1 cellular context compared by ENCODE assay signal in the genomic region with DNA sequence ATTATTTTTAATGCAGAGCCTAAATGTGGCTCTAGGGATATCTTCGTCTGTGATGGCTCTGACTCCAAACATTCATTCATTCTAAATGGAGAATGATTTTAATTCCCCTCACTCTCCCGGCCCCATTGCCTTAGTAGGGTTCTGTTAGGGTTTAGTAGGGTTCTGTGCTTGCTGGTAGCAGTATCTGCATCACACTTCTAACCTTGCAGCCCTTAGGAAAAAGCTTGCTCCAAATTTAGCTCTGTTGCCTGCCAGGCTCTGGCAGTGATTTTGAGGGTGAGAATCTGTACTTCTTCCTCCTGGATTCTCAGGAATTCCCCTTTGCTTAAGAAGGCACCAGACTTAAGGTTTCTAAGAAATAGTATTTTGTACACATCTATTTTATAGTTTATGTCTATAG.
TF ChIP-seq lines count a peak whose summit lies in the region.

No MANE protein-coding gene starts in this region.

TF ChIP-seq in GM23338, 12 proteins besides CTCF, POLR2A, EP300 and RAD21:
- TF ChIP-seq STAT1 (IDR thresholded peaks at IDR 0.05; ENCODE audit: unreplicated experiment) (no peak), JUNB (IDR thresholded peaks at IDR 0.05; ENCODE audit: unreplicated experiment) (no peak), EZH2phosphoT487 (IDR thresholded peaks at IDR 0.05; ENCODE audit: unreplicated experiment) (no peak), EZH2 (IDR thresholded peaks at IDR 0.05; ENCODE audit: low read depth, unreplicated experiment) (no peak), NANOG (IDR thresholded peaks at IDR 0.05; ENCODE audit: borderline replicate concordance) (no peak), CREB1 (CRISPR knock-in tag; IDR thresholded peaks at IDR 0.05; ENCODE audit: low read depth) (no peak), ZNF114 (CRISPR knock-in tag; IDR thresholded peaks at IDR 0.05) (no peak), POLR2AphosphoS5 (IDR thresholded peaks at IDR 0.05; ENCODE audit: low read depth) (no peak), ZNF331 (CRISPR knock-in tag; IDR thresholded peaks at IDR 0.05; ENCODE audit: low read depth) (no peak)
- TF ChIP-seq, protein P1, sequence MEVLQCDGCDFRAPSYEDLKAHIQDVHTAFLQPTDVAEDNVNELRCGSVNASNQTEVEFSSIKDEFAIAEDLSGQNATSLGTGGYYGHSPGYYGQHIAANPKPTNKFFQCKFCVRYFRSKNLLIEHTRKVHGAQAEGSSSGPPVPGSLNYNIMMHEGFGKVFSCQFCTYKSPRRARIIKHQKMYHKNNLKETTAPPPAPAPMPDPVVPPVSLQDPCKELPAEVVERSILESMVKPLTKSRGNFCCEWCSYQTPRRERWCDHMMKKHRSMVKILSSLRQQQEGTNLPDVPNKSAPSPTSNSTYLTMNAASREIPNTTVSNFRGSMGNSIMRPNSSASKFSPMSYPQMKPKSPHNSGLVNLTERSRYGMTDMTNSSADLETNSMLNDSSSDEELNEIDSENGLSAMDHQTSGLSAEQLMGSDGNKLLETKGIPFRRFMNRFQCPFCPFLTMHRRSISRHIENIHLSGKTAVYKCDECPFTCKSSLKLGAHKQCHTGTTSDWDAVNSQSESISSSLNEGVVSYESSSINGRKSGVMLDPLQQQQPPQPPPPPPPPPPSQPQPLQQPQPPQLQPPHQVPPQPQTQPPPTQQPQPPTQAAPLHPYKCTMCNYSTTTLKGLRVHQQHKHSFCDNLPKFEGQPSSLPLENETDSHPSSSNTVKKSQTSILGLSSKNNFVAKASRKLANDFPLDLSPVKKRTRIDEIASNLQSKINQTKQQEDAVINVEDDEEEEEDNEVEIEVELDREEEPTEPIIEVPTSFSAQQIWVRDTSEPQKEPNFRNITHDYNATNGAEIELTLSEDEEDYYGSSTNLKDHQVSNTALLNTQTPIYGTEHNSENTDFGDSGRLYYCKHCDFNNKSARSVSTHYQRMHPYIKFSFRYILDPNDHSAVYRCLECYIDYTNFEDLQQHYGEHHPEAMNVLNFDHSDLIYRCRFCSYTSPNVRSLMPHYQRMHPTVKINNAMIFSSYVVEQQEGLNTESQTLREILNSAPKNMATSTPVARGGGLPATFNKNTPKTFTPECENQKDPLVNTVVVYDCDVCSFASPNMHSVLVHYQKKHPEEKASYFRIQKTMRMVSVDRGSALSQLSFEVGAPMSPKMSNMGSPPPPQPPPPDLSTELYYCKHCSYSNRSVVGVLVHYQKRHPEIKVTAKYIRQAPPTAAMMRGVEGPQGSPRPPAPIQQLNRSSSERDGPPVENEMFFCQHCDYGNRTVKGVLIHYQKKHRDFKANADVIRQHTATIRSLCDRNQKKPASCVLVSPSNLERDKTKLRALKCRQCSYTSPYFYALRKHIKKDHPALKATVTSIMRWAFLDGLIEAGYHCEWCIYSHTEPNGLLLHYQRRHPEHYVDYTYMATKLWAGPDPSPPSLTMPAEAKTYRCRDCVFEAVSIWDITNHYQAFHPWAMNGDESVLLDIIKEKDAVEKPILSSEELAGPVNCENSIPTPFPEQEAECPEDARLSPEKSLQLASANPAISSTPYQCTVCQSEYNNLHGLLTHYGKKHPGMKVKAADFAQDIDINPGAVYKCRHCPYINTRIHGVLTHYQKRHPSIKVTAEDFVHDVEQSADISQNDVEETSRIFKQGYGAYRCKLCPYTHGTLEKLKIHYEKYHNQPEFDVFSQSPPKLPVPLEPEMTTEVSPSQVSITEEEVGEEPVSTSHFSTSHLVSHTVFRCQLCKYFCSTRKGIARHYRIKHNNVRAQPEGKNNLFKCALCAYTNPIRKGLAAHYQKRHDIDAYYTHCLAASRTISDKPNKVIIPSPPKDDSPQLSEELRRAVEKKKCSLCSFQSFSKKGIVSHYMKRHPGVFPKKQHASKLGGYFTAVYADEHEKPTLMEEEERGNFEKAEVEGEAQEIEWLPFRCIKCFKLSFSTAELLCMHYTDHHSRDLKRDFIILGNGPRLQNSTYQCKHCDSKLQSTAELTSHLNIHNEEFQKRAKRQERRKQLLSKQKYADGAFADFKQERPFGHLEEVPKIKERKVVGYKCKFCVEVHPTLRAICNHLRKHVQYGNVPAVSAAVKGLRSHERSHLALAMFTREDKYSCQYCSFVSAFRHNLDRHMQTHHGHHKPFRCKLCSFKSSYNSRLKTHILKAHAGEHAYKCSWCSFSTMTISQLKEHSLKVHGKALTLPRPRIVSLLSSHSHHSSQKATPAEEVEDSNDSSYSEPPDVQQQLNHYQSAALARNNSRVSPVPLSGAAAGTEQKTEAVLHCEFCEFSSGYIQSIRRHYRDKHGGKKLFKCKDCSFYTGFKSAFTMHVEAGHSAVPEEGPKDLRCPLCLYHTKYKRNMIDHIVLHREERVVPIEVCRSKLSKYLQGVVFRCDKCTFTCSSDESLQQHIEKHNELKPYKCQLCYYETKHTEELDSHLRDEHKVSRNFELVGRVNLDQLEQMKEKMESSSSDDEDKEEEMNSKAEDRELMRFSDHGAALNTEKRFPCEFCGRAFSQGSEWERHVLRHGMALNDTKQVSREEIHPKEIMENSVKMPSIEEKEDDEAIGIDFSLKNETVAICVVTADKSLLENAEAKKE (CRISPR knock-in tag; IDR thresholded peaks at IDR 0.05) = no peak
- TF ChIP-seq, protein P2, sequence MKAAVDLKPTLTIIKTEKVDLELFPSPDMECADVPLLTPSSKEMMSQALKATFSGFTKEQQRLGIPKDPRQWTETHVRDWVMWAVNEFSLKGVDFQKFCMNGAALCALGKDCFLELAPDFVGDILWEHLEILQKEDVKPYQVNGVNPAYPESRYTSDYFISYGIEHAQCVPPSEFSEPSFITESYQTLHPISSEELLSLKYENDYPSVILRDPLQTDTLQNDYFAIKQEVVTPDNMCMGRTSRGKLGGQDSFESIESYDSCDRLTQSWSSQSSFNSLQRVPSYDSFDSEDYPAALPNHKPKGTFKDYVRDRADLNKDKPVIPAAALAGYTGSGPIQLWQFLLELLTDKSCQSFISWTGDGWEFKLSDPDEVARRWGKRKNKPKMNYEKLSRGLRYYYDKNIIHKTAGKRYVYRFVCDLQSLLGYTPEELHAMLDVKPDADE (IDR thresholded peaks at IDR 0.05) = no peak
- TF ChIP-seq, protein P3, sequence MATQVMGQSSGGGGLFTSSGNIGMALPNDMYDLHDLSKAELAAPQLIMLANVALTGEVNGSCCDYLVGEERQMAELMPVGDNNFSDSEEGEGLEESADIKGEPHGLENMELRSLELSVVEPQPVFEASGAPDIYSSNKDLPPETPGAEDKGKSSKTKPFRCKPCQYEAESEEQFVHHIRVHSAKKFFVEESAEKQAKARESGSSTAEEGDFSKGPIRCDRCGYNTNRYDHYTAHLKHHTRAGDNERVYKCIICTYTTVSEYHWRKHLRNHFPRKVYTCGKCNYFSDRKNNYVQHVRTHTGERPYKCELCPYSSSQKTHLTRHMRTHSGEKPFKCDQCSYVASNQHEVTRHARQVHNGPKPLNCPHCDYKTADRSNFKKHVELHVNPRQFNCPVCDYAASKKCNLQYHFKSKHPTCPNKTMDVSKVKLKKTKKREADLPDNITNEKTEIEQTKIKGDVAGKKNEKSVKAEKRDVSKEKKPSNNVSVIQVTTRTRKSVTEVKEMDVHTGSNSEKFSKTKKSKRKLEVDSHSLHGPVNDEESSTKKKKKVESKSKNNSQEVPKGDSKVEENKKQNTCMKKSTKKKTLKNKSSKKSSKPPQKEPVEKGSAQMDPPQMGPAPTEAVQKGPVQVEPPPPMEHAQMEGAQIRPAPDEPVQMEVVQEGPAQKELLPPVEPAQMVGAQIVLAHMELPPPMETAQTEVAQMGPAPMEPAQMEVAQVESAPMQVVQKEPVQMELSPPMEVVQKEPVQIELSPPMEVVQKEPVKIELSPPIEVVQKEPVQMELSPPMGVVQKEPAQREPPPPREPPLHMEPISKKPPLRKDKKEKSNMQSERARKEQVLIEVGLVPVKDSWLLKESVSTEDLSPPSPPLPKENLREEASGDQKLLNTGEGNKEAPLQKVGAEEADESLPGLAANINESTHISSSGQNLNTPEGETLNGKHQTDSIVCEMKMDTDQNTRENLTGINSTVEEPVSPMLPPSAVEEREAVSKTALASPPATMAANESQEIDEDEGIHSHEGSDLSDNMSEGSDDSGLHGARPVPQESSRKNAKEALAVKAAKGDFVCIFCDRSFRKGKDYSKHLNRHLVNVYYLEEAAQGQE (IDR thresholded peaks at IDR 0.05; ENCODE audit: unreplicated experiment) = no peak
TF ChIP-seq in GM23338: peak in this region for 0.
